ENCODE assay signal across 8 cellular contexts in the genomic region with DNA sequence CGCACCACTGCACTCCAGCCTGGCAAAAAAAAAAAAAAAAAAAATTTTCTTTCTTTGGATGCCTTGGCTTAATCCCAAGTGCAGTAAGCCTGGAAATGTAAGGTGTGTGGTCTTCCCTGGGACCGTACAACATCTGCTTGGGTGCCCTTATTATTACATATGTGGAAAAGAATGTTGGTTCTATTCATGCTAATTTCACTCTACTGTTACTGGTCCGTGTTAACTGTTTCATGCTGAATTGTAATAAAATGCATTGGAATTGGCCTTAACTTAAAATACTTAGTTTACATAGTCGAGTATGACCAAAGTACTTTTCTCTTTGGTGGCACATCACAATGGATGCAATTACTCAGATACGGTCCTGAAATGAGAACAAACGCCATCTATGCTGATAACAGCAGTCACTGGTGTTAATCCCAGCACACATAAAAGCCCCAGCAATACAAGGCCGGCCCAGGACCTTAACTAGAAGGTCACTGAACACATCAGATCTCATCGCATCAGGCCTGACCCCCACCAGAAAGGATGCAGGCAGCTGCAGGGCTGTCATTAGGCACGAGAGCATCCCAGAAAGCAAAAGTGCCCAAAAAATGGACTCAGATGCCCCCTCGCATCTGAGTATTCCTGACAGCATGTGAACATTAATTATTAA. TPM values are rescaled to one million over a fixed set of nuclear protein-coding genes. Genes with fewer than 3 reads are reported as not detected.
DNase-seq lines count a peak whose midpoint lies in the region; ATAC-seq, FAIRE-seq and TF ChIP-seq lines count a peak whose summit lies in the region.

No MANE protein-coding gene starts in this region.

- peak overlapping the region; percentile 86 for H3K9ac ChIP-seq in mucosa of stomach (ENCODE audit: low read length)

- H3K4me3 ChIP-seq in heart left ventricle (peak overlapping the region; percentile 64 to 88 (median 74)), mucosa of stomach (ENCODE audit: low read length) (peak overlapping the region; percentile 46)

- DNase-seq in heart left ventricle (no peak), left cardiac atrium (no peak), caudate nucleus (lab: John Stamatoyannopoulos, UW) (peak in 1 of 61 donors; percentile 11), urothelium cell line (ENCODE audit: low spot score) (peak; percentile 31), hippocampal formation (lab: John Stamatoyannopoulos, UW) (no peak), foreskin keratinocyte (no peak)

- TF ChIP-seq POLR2A in heart left ventricle (IDR thresholded peaks at IDR 0.05) = no peak

- TF ChIP-seq CTCF in heart left ventricle (IDR thresholded peaks at IDR 0.05) (no peak), foreskin keratinocyte (conservative IDR thresholded peaks at IDR 0.05) (no peak)

- ATAC-seq in heart left ventricle = no peak
- ATAC-seq in left cardiac atrium = no peak
- ATAC-seq in HG03521 (IDR thresholded peaks at IDR 0.05; ENCODE audit: unreplicated experiment) = no peak
- no peak for ATAC-seq in foreskin keratinocyte

- peak overlapping the region in 11 of 12 donors; percentile 90 to 100 (median 97) for H3K27ac ChIP-seq in heart left ventricle
- peak overlapping the region; percentile 75 for H3K27ac ChIP-seq in caudate nucleus (ENCODE audit: low read depth, low read length)
- no peak overlapping the region for H3K27ac ChIP-seq in foreskin keratinocyte

- H3K27me3 ChIP-seq in heart left ventricle = no peaks in the 10 kb centered on the region
- no peaks in the 10 kb centered on the region for H3K27me3 ChIP-seq in mucosa of stomach (ENCODE audit: control insufficient read depth, insufficient read depth, low read length)
- H3K27me3 ChIP-seq in foreskin keratinocyte = no peaks in the 10 kb centered on the region

- peaks cover 0 to 12% (median 2%) of the 10 kb centered on the region in 9 donors for H3K36me3 ChIP-seq in heart left ventricle
- H3K36me3 ChIP-seq in mucosa of stomach (ENCODE audit: control insufficient read depth, insufficient read depth, low read length) = no peaks in the 10 kb centered on the region

- H3K9me3 ChIP-seq in heart left ventricle (no peaks in the 10 kb centered on the region), mucosa of stomach (ENCODE audit: control insufficient read depth, low read length) (no peaks in the 10 kb centered on the region)

- 22 to 38% (median 25%) methylated on average over 10 of the region's 10 CpGs for WGBS in heart left ventricle, 4 donors

- intact Hi-C loops in heart left ventricle (cut with DNase I) = loop anchor here in 4 of 10 donors (2.0 kb wide), 2 partner anchors 17 to 19 kb away; no protein-coding TSS in a partner anchor
- intact Hi-C loops in left cardiac atrium (cut with DNase I) = loop anchor here in 1 of 2 donors (2.0 kb wide), 1 partner anchor 19 kb away; no protein-coding TSS in a partner anchor

- no peak for FAIRE-seq in urothelium cell line (lab: Jason Lieb, UNC)

- peaks cover 0 to 39% (median 27%) of the 10 kb centered on the region in 12 donors for H3K4me1 ChIP-seq in heart left ventricle
- H3K4me1 ChIP-seq in mucosa of stomach (ENCODE audit: control insufficient read depth, insufficient read depth, low read length) = peaks cover 20% of the 10 kb centered on the region
- H3K4me1 ChIP-seq in foreskin keratinocyte = no peaks in the 10 kb centered on the region

RNA-seq across cellular contexts. Expression of a gene that starts 1.2 kb away (rescaled TPM):
- total RNA-seq in heart left ventricle = 100 to 1,000 TPM; 168 to 246 (median 188) TPM
- polyA plus RNA-seq in heart left ventricle = 100 to 1,000 TPM; 146 to 157 TPM
- 100 to 1,000 TPM; 218 to 225 TPM for total RNA-seq in left cardiac atrium
- total RNA-seq in foreskin keratinocyte = 57.6 and 59.0 TPM in 2 replicates
- polyA plus RNA-seq in foreskin keratinocyte = 81.3 and 86.5 TPM in 2 replicates

RNA-seq across cellular contexts. Expression of a gene that starts 29.5 kb away (rescaled TPM):
- total RNA-seq in heart left ventricle = 10 to 100 TPM; 37.0 to 76.0 (median 62.8) TPM
- 10 to 100 TPM; 40.8 to 85.4 TPM for polyA plus RNA-seq in heart left ventricle
- total RNA-seq in left cardiac atrium = 10 to 100 TPM; 46.2 to 53.8 TPM
- total RNA-seq in foreskin keratinocyte = 17.6 and 27.1 TPM in 2 replicates
- 22.8 and 34.0 TPM in 2 replicates for polyA plus RNA-seq in foreskin keratinocyte
